Comparison of ENCODE assay signal across 25 cellular contexts in genomic region chr3:184557348-184557950, GRCh38.
"Had no signal": no experiment of that assay in that cellular context is flagged by ENCODE, and none has a peak within 500 bp of the region (broad histone marks: within the 10 kb centered on the region; RNA-seq: fewer than 3 reads in every experiment).

No MANE protein-coding gene starts in this region.

- H3K9me3 ChIP-seq: heart left ventricle, thoracic aorta, upper lobe of left lung had no signal

- H3K9me3 Mint-ChIP-seq: activated B cell treated with CpG ODN at 0.5 μM for 24 hours; activated naive CD4-positive, alpha-beta T cell treated with anti-CD3 and anti-CD28 coated beads, Interleukin-2, amount 50 U/mL, for 24 hours; activated naive CD8-positive, alpha-beta T cell treated with anti-CD3 and anti-CD28 coated beads, Interleukin-2, amount 50 U/mL, for 24 hours; activated T-cell treated with anti-CD3 and anti-CD28 coated beads, Interleukin-2, amount 50 U/mL, for 72 hours; dendritic cell treated with granulocyte-macrophage colony-stimulating factor and Interleukin-4, amounts not matched to agents 40 ng/mL and 50 ng/mL, for 4 days; endodermal cell had no signal

- DNase-seq: activated B cell treated with CpG ODN at 0.5 μM for 24 hours; activated CD4-positive, alpha-beta T cell treated with anti-CD3 and anti-CD28 coated beads, Interleukin-2, amount 50 U/mL, for 4 hours; activated gamma-delta T cell; activated naive CD8-positive, alpha-beta T cell treated with anti-CD3 and anti-CD28 coated beads, Interleukin-2, amount 50 U/mL, for 24 hours; activated T-cell treated with anti-CD3 and anti-CD28 coated beads for 4 hours; activated T-cell treated with anti-CD3 and anti-CD28 coated beads, Interleukin-2, amount 50 U/mL, for 72 hours; amygdala; endodermal cell; foreskin fibroblast; hypothalamus; immature natural killer cell; kidney; left colon; mammary epithelial cell; occipital lobe; right cardiac atrium; stimulated activated CD4-positive, alpha-beta T cell treated with anti-CD3 and anti-CD28 coated beads, Interleukin-12 subunit alpha, Interleukin-12 subunit beta, amount 100 ng/mL, for 4 hours; stimulated activated CD4-positive, alpha-beta T cell treated with anti-CD3 and anti-CD28 coated beads, Interleukin-4, amount 100 ng/mL, for 1 hour; stimulated activated naive CD8-positive, alpha-beta T cell treated with anti-CD3 and anti-CD28 coated beads, Interleukin-15, Interleukin-2, amounts not matched to agents 100 U/mL and 50 U/mL, for 24 hours; SW 1271; upper lobe of left lung had no signal

- H3K27ac Mint-ChIP-seq: activated B cell treated with CpG ODN at 0.5 μM for 24 hours; activated naive CD8-positive, alpha-beta T cell treated with anti-CD3 and anti-CD28 coated beads, Interleukin-2, amount 50 U/mL, for 24 hours; activated T-cell treated with anti-CD3 and anti-CD28 coated beads, Interleukin-2, amount 50 U/mL, for 72 hours; dendritic cell treated with granulocyte-macrophage colony-stimulating factor and Interleukin-4, amounts not matched to agents 40 ng/mL and 50 ng/mL, for 4 days had no signal

- H3K4me3 ChIP-seq: heart left ventricle, thoracic aorta, upper lobe of left lung had no signal

- H3K36me3 ChIP-seq: heart left ventricle, thoracic aorta, upper lobe of left lung had no signal

- H3K27me3 ChIP-seq: upper lobe of left lung had no signal

- H3K36me3 Mint-ChIP-seq: immature natural killer cell had no signal

- H3K27ac ChIP-seq: heart left ventricle, thoracic aorta, upper lobe of left lung had no signal

- H3K4me3 Mint-ChIP-seq: activated B cell treated with CpG ODN at 0.5 μM for 24 hours; activated naive CD8-positive, alpha-beta T cell treated with anti-CD3 and anti-CD28 coated beads, Interleukin-2, amount 50 U/mL, for 24 hours; activated T-cell treated with anti-CD3 and anti-CD28 coated beads, Interleukin-2, amount 50 U/mL, for 72 hours; dendritic cell treated with granulocyte-macrophage colony-stimulating factor and Interleukin-4, amounts not matched to agents 40 ng/mL and 50 ng/mL, for 4 days; endodermal cell had no signal
